In genomic region chr4:155624478-155624877, GRCh38 we compare ENCODE assay signal across 12 cellular contexts. TPM values are rescaled to one million over a fixed set of nuclear protein-coding genes. Genes with fewer than 3 reads are reported as not detected.
DNase-seq lines count a peak whose midpoint lies in the region; ATAC-seq lines count a peak whose summit lies in the region.
"Had no signal": no experiment of that assay in that cellular context is flagged by ENCODE, and none has a peak within 500 bp of the region (broad histone marks: within the 10 kb centered on the region; RNA-seq: fewer than 3 reads in every experiment).

No MANE protein-coding gene starts in this region.

- no peaks in the 10 kb centered on the region for H3K36me3 Mint-ChIP-seq in activated CD4-positive, alpha-beta T cell treated with anti-CD3 and anti-CD28 coated beads, Interleukin-2, amount 10 ng/mL, durations not matched to agents 24 days and 14 days (ENCODE audit: low read depth)
- no peaks in the 10 kb centered on the region for H3K36me3 Mint-ChIP-seq in activated CD4-positive, alpha-beta T cell treated with anti-CD3 and anti-CD28 coated beads for 36 hours (ENCODE audit: low read depth)

- peak; percentile 19 for DNase-seq in activated CD4-positive, alpha-beta T cell treated with anti-CD3 and anti-CD28 coated beads, Interleukin-2, amount 10 ng/mL, durations not matched to agents 24 days and 14 days
- no peak for DNase-seq in activated CD4-positive, alpha-beta T cell treated with anti-CD3 and anti-CD28 coated beads for 36 hours
- no peak for DNase-seq in NCI-H510A (lab: John Stamatoyannopoulos, UW)
- no peak for DNase-seq in NCI-H2171 treated with DMSO at 0.1 percent for 48 hours (lab: John Stamatoyannopoulos, UW)
- no peak for DNase-seq in left ventricle myocardium superior
- no peak for DNase-seq in EL
- DNase-seq: activated CD4-positive, alpha-beta T cell treated with anti-CD3 and anti-CD28 coated beads, Interleukin-2, amount 50 U/mL, for 4 hours; activated naive CD4-positive, alpha-beta T cell had no signal

- peaks cover 10% of the 10 kb centered on the region for H3K4me1 Mint-ChIP-seq in activated CD4-positive, alpha-beta T cell treated with anti-CD3 and anti-CD28 coated beads, Interleukin-2, amount 10 ng/mL, durations not matched to agents 24 days and 14 days
- H3K4me1 Mint-ChIP-seq in activated CD4-positive, alpha-beta T cell treated with anti-CD3 and anti-CD28 coated beads for 36 hours: peaks cover 13% of the 10 kb centered on the region
- H3K4me1 Mint-ChIP-seq: central memory CD8-positive, alpha-beta T cell had no signal

- H3K9me3 Mint-ChIP-seq in activated CD4-positive, alpha-beta T cell treated with anti-CD3 and anti-CD28 coated beads, Interleukin-2, amount 10 ng/mL, durations not matched to agents 24 days and 14 days: no peaks in the 10 kb centered on the region
- peaks cover 2% of the 10 kb centered on the region for H3K9me3 Mint-ChIP-seq in activated CD4-positive, alpha-beta T cell treated with anti-CD3 and anti-CD28 coated beads for 36 hours (ENCODE audit: low read depth)
- H3K9me3 Mint-ChIP-seq: T-helper 1 cell treated with Interleukin-12 subunit alpha and Interleukin-12 subunit beta and Interleukin-4 antibody, amounts not matched to agents 30 μg/mL and 1 μg/mL, for 36 hours had no signal

- intact Hi-C loops in activated CD4-positive, alpha-beta T cell treated with anti-CD3 and anti-CD28 coated beads, Interleukin-2, amount 10 ng/mL, durations not matched to agents 24 days and 14 days (cut with micrococcal nuclease): no loop called here
- intact Hi-C loops in activated CD4-positive, alpha-beta T cell treated with anti-CD3 and anti-CD28 coated beads for 36 hours (cut with DNase I, micrococcal nuclease): no loop called here
- intact Hi-C loops in left ventricle myocardium superior (cut with micrococcal nuclease): no loop called here

- no peaks in the 10 kb centered on the region for H3K27me3 Mint-ChIP-seq in activated CD4-positive, alpha-beta T cell treated with anti-CD3 and anti-CD28 coated beads, Interleukin-2, amount 10 ng/mL, durations not matched to agents 24 days and 14 days
- H3K27me3 Mint-ChIP-seq in activated CD4-positive, alpha-beta T cell treated with anti-CD3 and anti-CD28 coated beads for 36 hours: no peaks in the 10 kb centered on the region
- H3K27me3 Mint-ChIP-seq: central memory CD8-positive, alpha-beta T cell had no signal

- no peak for ATAC-seq in activated CD4-positive, alpha-beta T cell treated with anti-CD3 and anti-CD28 coated beads for 36 hours
- peak; percentile 90 for ATAC-seq in HG02798 (IDR thresholded peaks at IDR 0.05; ENCODE audit: poor library complexity, unreplicated experiment)
- peak; percentile 97 for ATAC-seq in HG03457 (IDR thresholded peaks at IDR 0.05; ENCODE audit: unreplicated experiment)
- ATAC-seq in left ventricle myocardium superior: no peak

- POLR2A ChIA-PET in activated CD4-positive, alpha-beta T cell treated with anti-CD3 and anti-CD28 coated beads for 36 hours (lab: Charles Lee): no interaction called here

- no peak overlapping the region for H3K4me3 Mint-ChIP-seq in activated CD4-positive, alpha-beta T cell treated with anti-CD3 and anti-CD28 coated beads, Interleukin-2, amount 10 ng/mL, durations not matched to agents 24 days and 14 days
- no peak overlapping the region for H3K4me3 Mint-ChIP-seq in activated CD4-positive, alpha-beta T cell treated with anti-CD3 and anti-CD28 coated beads for 36 hours
- H3K4me3 Mint-ChIP-seq: central memory CD8-positive, alpha-beta T cell; T-helper 1 cell treated with Interleukin-12 subunit alpha and Interleukin-12 subunit beta and Interleukin-4 antibody, amounts not matched to agents 30 μg/mL and 1 μg/mL, for 36 hours had no signal

- H3K27ac Mint-ChIP-seq in activated CD4-positive, alpha-beta T cell treated with anti-CD3 and anti-CD28 coated beads, Interleukin-2, amount 10 ng/mL, durations not matched to agents 24 days and 14 days: no peak overlapping the region
- no peak overlapping the region for H3K27ac Mint-ChIP-seq in activated CD4-positive, alpha-beta T cell treated with anti-CD3 and anti-CD28 coated beads for 36 hours
- H3K27ac Mint-ChIP-seq: T-helper 1 cell treated with Interleukin-12 subunit alpha and Interleukin-12 subunit beta and Interleukin-4 antibody, amounts not matched to agents 30 μg/mL and 1 μg/mL, for 36 hours had no signal

- CTCF ChIA-PET in activated CD4-positive, alpha-beta T cell treated with anti-CD3 and anti-CD28 coated beads for 36 hours (lab: Charles Lee): no interaction called here

RNA-seq across cellular contexts. Expression of gene GUCY1A1, which starts 42.2 kb away (rescaled TPM):
- not detected in 2 replicates for total RNA-seq in activated CD4-positive, alpha-beta T cell treated with anti-CD3 and anti-CD28 coated beads, Interleukin-2, amount 10 ng/mL, durations not matched to agents 24 days and 14 days
- total RNA-seq in activated CD4-positive, alpha-beta T cell treated with anti-CD3 and anti-CD28 coated beads for 36 hours: not detected
- total RNA-seq in left ventricle myocardium superior: 106 TPM

Comparison
In these comparisons a context has a peak if more than half of its experiments do, and no peak if none do; other contexts are left out.
1. ATAC-seq: peak in HG02798 (single experiment) and HG03457 (single experiment); none in activated CD4-positive, alpha-beta T cell treated with anti-CD3 and anti-CD28 coated beads for 36 hours (single experiment) and left ventricle myocardium superior (single experiment).
2. RNA of gene GUCY1A1, which starts 42.2 kb away (total RNA-seq): 106 TPM in left ventricle myocardium superior (single experiment); not detected in activated CD4-positive, alpha-beta T cell treated with anti-CD3 and anti-CD28 coated beads for 36 hours and not detected in activated CD4-positive, alpha-beta T cell treated with anti-CD3 and anti-CD28 coated beads, Interleukin-2, amount 10 ng/mL, durations not matched to agents 24 days and 14 days; every median in the first group is over 100 times any median in the second.